19 cellular contexts compared by ENCODE assay signal in genomic region chr2:72833084-72833714, GRCh38. TPM values are rescaled to one million over a fixed set of nuclear protein-coding genes. Genes with fewer than 3 reads are reported as not detected.
DNase-seq lines count a peak whose midpoint lies in the region; ATAC-seq, FAIRE-seq and TF ChIP-seq lines count a peak whose summit lies in the region.
"Had no signal": no experiment of that assay in that cellular context is flagged by ENCODE, and none has a peak within 500 bp of the region (broad histone marks: within the 10 kb centered on the region; RNA-seq: fewer than 3 reads in every experiment).

No MANE protein-coding gene starts in this region.

- no CpG with 5 or more reads among the region's 5 CpGs for WGBS in H9 (ENCODE audit: extremely low coverage, insufficient read length, low lambda C conversion rate)
- 77% methylated on average over 5 of the region's 5 CpGs for WGBS in suprapubic skin

- no peak overlapping the region for H3K14ac ChIP-seq in H9 (ENCODE audit: insufficient read depth, low read length)

- no peaks in the 10 kb centered on the region for H3K27me3 ChIP-seq in H9 (ENCODE audit: insufficient read depth, low read length)
- peaks cover 0 to 11% of the 10 kb centered on the region in 2 experiments for H3K27me3 ChIP-seq in endothelial cell of umbilical vein (ENCODE audit: control insufficient read depth in 2 of 2, insufficient read depth in 2 of 2, low read length in 2 of 2)
- no peaks in the 10 kb centered on the region for H3K27me3 ChIP-seq in suprapubic skin

- H3K4me3 Mint-ChIP-seq in H9, result no peak overlapping the region
- H3K4me3 Mint-ChIP-seq in T-helper 17 cell, result no peak overlapping the region
- H3K4me3 Mint-ChIP-seq: dendritic cell treated with granulocyte-macrophage colony-stimulating factor and Interleukin-4, amounts not matched to agents 40 ng/mL and 50 ng/mL, for 4 days had no signal

- H3K27ac ChIP-seq in H9 (ENCODE audit: insufficient read length, low read depth, low read length) (no peak overlapping the region), endothelial cell of umbilical vein (ENCODE audit: insufficient read depth, low read depth, low read length) (no peak overlapping the region), suprapubic skin (no peak overlapping the region)
- H3K27ac ChIP-seq: 22Rv1, transverse colon, WERI-Rb-1 had no signal

- no peak overlapping the region for H2BK5ac ChIP-seq in H9 (ENCODE audit: insufficient read length, low read length)

- no peak overlapping the region for H3K4me3 ChIP-seq in endothelial cell of umbilical vein (replicated peaks in 1 of 3; ENCODE audit: insufficient read depth in 1 of 3, low read depth in 1 of 3, low read length in 3 of 3)
- H3K4me3 ChIP-seq in suprapubic skin, result no peak overlapping the region
- H3K4me3 ChIP-seq: transverse colon had no signal

- no peak overlapping the region for H2BK12ac ChIP-seq in H9 (ENCODE audit: insufficient read length, low read depth, low read length)

- TF ChIP-seq POLR2A in endothelial cell of umbilical vein (IDR thresholded peaks at IDR 0.05; ENCODE audit: low read depth, low read length), result no peak
- TF ChIP-seq POLR2A in suprapubic skin (IDR thresholded peaks at IDR 0.05), result no peak

- H3K36me3 Mint-ChIP-seq in H9 (ENCODE audit: insufficient read depth in 1 of 3, low read depth in 3 of 3) (no peaks in the 10 kb centered on the region), T-helper 17 cell (ENCODE audit: low read depth) (peaks cover 2% of the 10 kb centered on the region)
- H3K36me3 Mint-ChIP-seq: CD14-positive monocyte had no signal

- H4K8ac ChIP-seq in H9 (replicated peaks; ENCODE audit: insufficient read length, low read depth, low read length), result no peak overlapping the region

- H2BK20ac ChIP-seq in H9 (ENCODE audit: low read depth, low read length, poor library complexity, severe bottlenecking), result no peak overlapping the region

- H3K79me2 ChIP-seq in H9 (ENCODE audit: insufficient read depth, low read length) (no peaks in the 10 kb centered on the region), endothelial cell of umbilical vein (ENCODE audit: control insufficient read depth, insufficient read depth, low read length) (no peaks in the 10 kb centered on the region)

- no peaks in the 10 kb centered on the region for H3K36me3 ChIP-seq in endothelial cell of umbilical vein (ENCODE audit: control insufficient read depth in 2 of 2, extremely low read depth in 1 of 2, insufficient read depth in 2 of 2, low read length in 2 of 2)
- no peaks in the 10 kb centered on the region for H3K36me3 ChIP-seq in suprapubic skin
- H3K36me3 ChIP-seq: transverse colon, WERI-Rb-1 had no signal

- ATAC-seq in T-helper 17 cell, result peak; percentile 86

- CTCF ChIA-PET in endothelial cell of umbilical vein (lab: Charles Lee), result interaction anchor here (1.3 to 2.0 kb wide), 4 partner anchors 9 to 54 kb away, joined by 4 to 5 read pairs (median 5); partner anchors contain the start of gene SPR

- H3K9me3 Mint-ChIP-seq in H9, result no peaks in the 10 kb centered on the region
- H3K9me3 Mint-ChIP-seq: CD14-positive monocyte; dendritic cell treated with granulocyte-macrophage colony-stimulating factor and Interleukin-4, amounts not matched to agents 40 ng/mL and 50 ng/mL, for 4 days had no signal

- no peaks in the 10 kb centered on the region for H4K20me1 ChIP-seq in H9 (ENCODE audit: control insufficient read depth, insufficient read depth, insufficient read length)
- H4K20me1 ChIP-seq in endothelial cell of umbilical vein (replicated peaks; ENCODE audit: control insufficient read depth, extremely low read depth, insufficient read depth, low read length), result no peaks in the 10 kb centered on the region

- H3K9me1 ChIP-seq in endothelial cell of umbilical vein (replicated peaks; ENCODE audit: control insufficient read depth, extremely low read depth, insufficient read depth, low read length), result no peaks in the 10 kb centered on the region

- dilution Hi-C loops in endothelial cell of umbilical vein (cut with MboI; ENCODE audit: extremely low pct_ligation_motif_present, low sequenced_read_pairs), result no loop called here

- no peaks in the 10 kb centered on the region; the same call in 1 of the 2 replicates for H3K27me3 Mint-ChIP-seq in H9 (ENCODE audit: low read depth)
- H3K27me3 Mint-ChIP-seq in T-helper 17 cell, result peaks cover 11% of the 10 kb centered on the region

- no peak for TF ChIP-seq CTCF in H9 (conservative IDR thresholded peaks at IDR 0.05)
- no peak for TF ChIP-seq CTCF in endothelial cell of umbilical vein (IDR thresholded peaks at IDR 0.05; ENCODE audit: extremely low read depth in 1 of 2, insufficient read depth in 1 of 2, low read depth in 1 of 2, low read length in 2 of 2)
- no peak for TF ChIP-seq CTCF in suprapubic skin (IDR thresholded peaks at IDR 0.05)

- no peak overlapping the region for H3K23ac ChIP-seq in H9 (ENCODE audit: insufficient read length, low read depth, low read length)

- no peak overlapping the region for H2AK5ac ChIP-seq in H9 (ENCODE audit: insufficient read length, low read length)

- BruUV-seq in endothelial cell of umbilical vein (replicated peaks; lab: Mats Ljungman, UMichigan), result no TSS peak

- H3K27ac Mint-ChIP-seq in H9 (peak overlapping the region in 1 of 3 experiments; percentile 79; a peak in 2 of 7 replicates), T-helper 17 cell (peak overlapping the region; percentile 24)
- H3K27ac Mint-ChIP-seq: dendritic cell treated with granulocyte-macrophage colony-stimulating factor and Interleukin-4, amounts not matched to agents 40 ng/mL and 50 ng/mL, for 4 days had no signal

- no peak overlapping the region for H2BK120ac ChIP-seq in H9 (ENCODE audit: low read depth, low read length, poor library complexity, severe bottlenecking)

- peaks cover 5 to 8% of the 10 kb centered on the region in 2 experiments for H3K4me1 Mint-ChIP-seq in H9
- peaks cover 10% of the 10 kb centered on the region for H3K4me1 Mint-ChIP-seq in T-helper 17 cell
- H3K4me1 Mint-ChIP-seq: CD14-positive monocyte had no signal

- no peak overlapping the region for H2BK15ac ChIP-seq in H9 (ENCODE audit: low read depth, low read length)

- H3K23me2 ChIP-seq in H9 (ENCODE audit: insufficient read length, low read depth, low read length, poor library complexity, severe bottlenecking), result no peaks in the 10 kb centered on the region

- POLR2A ChIA-PET in endothelial cell of umbilical vein (lab: Charles Lee), result no interaction called here

- no peak overlapping the region for H4K91ac ChIP-seq in H9 (ENCODE audit: insufficient read length, low read depth, low read length)

- no peak overlapping the region for H3K9ac ChIP-seq in H9 (ENCODE audit: extremely low read depth, insufficient read length, low read length)
- H3K9ac ChIP-seq in endothelial cell of umbilical vein (replicated peaks; ENCODE audit: extremely low read depth, insufficient read depth, low read length), result no peak overlapping the region
- H3K9ac ChIP-seq: SK-N-SH had no signal

- intact Hi-C loops in endothelial cell of umbilical vein (cut with micrococcal nuclease), result no loop called here

- no peaks in the 10 kb centered on the region for H3K79me1 ChIP-seq in H9 (ENCODE audit: insufficient read depth, low read depth, low read length, poor library complexity, severe bottlenecking)

- H2AFZ ChIP-seq in H9 (ENCODE audit: low read length) (no peak overlapping the region), endothelial cell of umbilical vein (ENCODE audit: low read depth, low read length) (no peak overlapping the region)

- no peak overlapping the region for H3T11ph ChIP-seq in H9 (ENCODE audit: low read length)

- DNase-seq in DMS53 (lab: John Stamatoyannopoulos, UW) (peak; percentile 58), DMS53 treated with DMSO at 0.1 percent for 48 hours (lab: John Stamatoyannopoulos, UW; ENCODE audit: unreplicated experiment) (no peak), H9 (no peak), T-helper 17 cell (no peak), endothelial cell of umbilical vein (ENCODE audit: low read depth, low spot score) (no peak), KG1 (lab: John Stamatoyannopoulos, UW) (no peak), suprapubic skin (ENCODE audit: low spot score in 2 of 2) (no peak)
- DNase-seq in activated effector memory CD4-positive, alpha-beta T cell treated with anti-CD3 and anti-CD28 coated beads, Interleukin-2, amount 50 U/mL, for 16 hours, result no peak
- DNase-seq: EL; hippocampal formation; NCI-H1092 treated with DMSO at 0.1 percent for 48 hours; NCI-H345; SK-N-SH; stimulated activated CD4-positive, alpha-beta T cell treated with anti-CD3 and anti-CD28 coated beads, Interleukin-4, amount 100 ng/mL, for 1 hour; transverse colon; WERI-Rb-1 had no signal

- no peaks in the 10 kb centered on the region for H3K9me3 ChIP-seq in H9 (ENCODE audit: control insufficient read depth, low read depth, low read length)
- no peaks in the 10 kb centered on the region for H3K9me3 ChIP-seq in T-helper 17 cell (ENCODE audit: control insufficient read depth, low read length, poor library complexity, severe bottlenecking)
- no peaks in the 10 kb centered on the region for H3K9me3 ChIP-seq in endothelial cell of umbilical vein (replicated peaks; ENCODE audit: control insufficient read depth, insufficient read depth, low read length)
- H3K9me3 ChIP-seq in suprapubic skin, result no peaks in the 10 kb centered on the region
- H3K9me3 ChIP-seq: SK-N-SH, transverse colon had no signal

- no peak for FAIRE-seq in endothelial cell of umbilical vein (lab: Jason Lieb, UNC)

- no peaks in the 10 kb centered on the region; the same call in 1 of the 2 replicates for H3K4me1 ChIP-seq in H9 (ENCODE audit: insufficient read depth, low read length)
- H3K4me1 ChIP-seq in endothelial cell of umbilical vein (ENCODE audit: control insufficient read depth, extremely low read depth, insufficient read depth, low read length), result peaks cover 1% of the 10 kb centered on the region
- H3K4me1 ChIP-seq in suprapubic skin, result peaks cover 5% of the 10 kb centered on the region
- H3K4me1 ChIP-seq: transverse colon had no signal

- H3K56ac ChIP-seq in H9 (ENCODE audit: insufficient read length, low read depth, low read length), result no peak overlapping the region

- TF ChIP-seq EP300 in suprapubic skin (IDR thresholded peaks at IDR 0.05), result no peak

- no peak overlapping the region for H3K4me2 ChIP-seq in H9 (ENCODE audit: insufficient read depth, insufficient read length, low read length)
- no peak overlapping the region for H3K4me2 ChIP-seq in endothelial cell of umbilical vein (ENCODE audit: insufficient read depth, low read length)
- H3K4me2 ChIP-seq: SK-N-SH had no signal

- no peak overlapping the region for H4K5ac ChIP-seq in H9 (ENCODE audit: insufficient read length, low read depth, low read length)

- no peak overlapping the region for H3K4ac ChIP-seq in H9 (ENCODE audit: low read depth, low read length)

- H3K18ac ChIP-seq in H9 (ENCODE audit: insufficient read length, low read depth, low read length), result peak overlapping the region; percentile 14

RNA-seq across cellular contexts. Expression of gene EXOC6B, which starts 7.4 kb away (rescaled TPM):
- total RNA-seq in H9 (2021), result 37.9 and 40.1 TPM in 2 replicates
- 10 to 100 TPM; 14.6 to 17.3 TPM for total RNA-seq in T-helper 17 cell
- 23.6 and 34.8 TPM in 2 replicates for total RNA-seq in endothelial cell of umbilical vein
- polyA plus RNA-seq in endothelial cell of umbilical vein, result 9.0 and 10.8 TPM in 2 replicates
- polyA plus RNA-seq in endothelial cell of umbilical vein (2011; cell fraction: cytosol; rRNA removed), result 8.9 and 9.1 TPM in 2 replicates
- polyA plus RNA-seq in endothelial cell of umbilical vein (2011; cell fraction: nucleus; rRNA removed), result 17.6 and 18.4 TPM in 2 replicates
- 17.8 and 19.3 TPM in 2 replicates for polyA plus RNA-seq in endothelial cell of umbilical vein (2012)
- polyA minus RNA-seq in endothelial cell of umbilical vein, result 33.5 and 36.4 TPM in 2 replicates
- 15.7 TPM for polyA minus RNA-seq in endothelial cell of umbilical vein (2011; cell fraction: cytosol; rRNA and poly(A)+ RNA removed)
- 44.0 and 54.7 TPM in 2 replicates for polyA minus RNA-seq in endothelial cell of umbilical vein (2011; cell fraction: nucleus; rRNA and poly(A)+ RNA removed)
- total RNA-seq in suprapubic skin, result 100 to 1,000 TPM in 1 of 4 donors, 10 to 100 TPM in 3; 54.0 to 121 (median 78.7) TPM

RNA-seq across cellular contexts. Expression of gene SPR, which starts 54.0 kb away (rescaled TPM):
- total RNA-seq in H9 (2021) (7.3 and 7.6 TPM in 2 replicates), T-helper 17 cell (1 to 10 TPM in 1 of 2 donors, under 1 TPM in 1; 0.60 to 1.1 TPM), endothelial cell of umbilical vein (26.3 and 27.6 TPM in 2 replicates), suprapubic skin (10 to 100 TPM; 11.9 to 14.2 (median 14.1) TPM)
- polyA plus RNA-seq in endothelial cell of umbilical vein, result 18.1 and 22.0 TPM in 2 replicates
- polyA plus RNA-seq in endothelial cell of umbilical vein (2011; cell fraction: cytosol; rRNA removed), result 28.4 and 29.2 TPM in 2 replicates
- polyA plus RNA-seq in endothelial cell of umbilical vein (2011; cell fraction: nucleus; rRNA removed), result 10.2 and 11.0 TPM in 2 replicates
- polyA plus RNA-seq in endothelial cell of umbilical vein (2012), result 47.9 and 52.8 TPM in 2 replicates
- 13.4 and 15.0 TPM in 2 replicates for polyA minus RNA-seq in endothelial cell of umbilical vein
- polyA minus RNA-seq in endothelial cell of umbilical vein (2011; cell fraction: cytosol; rRNA and poly(A)+ RNA removed), result 17.0 TPM
- polyA minus RNA-seq in endothelial cell of umbilical vein (2011; cell fraction: nucleus; rRNA and poly(A)+ RNA removed), result 1.5 and 1.7 TPM in 2 replicates
